ENCODE assay signal across 24 cellular contexts in genomic region chrX:67651437-67652142, GRCh38.
A peak's percentile ranks its signal among the peaks of the same experiment; 100 is the strongest.
DNase-seq lines count a peak whose midpoint lies in the region; ATAC-seq, FAIRE-seq and TF ChIP-seq lines count a peak whose summit lies in the region.
"Had no signal": no experiment of that assay in that cellular context is flagged by ENCODE, and none has a peak within 500 bp of the region (broad histone marks: within the 10 kb centered on the region; RNA-seq: fewer than 3 reads in every experiment).

No MANE protein-coding gene starts in this region.

- H3K27ac Mint-ChIP-seq in astrocyte (ENCODE audit: unreplicated experiment) (no peak overlapping the region), GM23338 (no peak overlapping the region)
- H3K27ac Mint-ChIP-seq: CD4-positive, CD25-positive, alpha-beta regulatory T cell; T-helper 1 cell treated with Interleukin-12 subunit alpha and Interleukin-12 subunit beta and Interleukin-4 antibody, amounts not matched to agents 30 μg/mL and 1 μg/mL, for 36 hours had no signal

- H4K20me1 ChIP-seq in astrocyte (ENCODE audit: insufficient read depth, low read length) = no peaks in the 10 kb centered on the region
- H4K20me1 ChIP-seq in HepG2 (ENCODE audit: insufficient read depth, low read length) = no peaks in the 10 kb centered on the region
- no peaks in the 10 kb centered on the region for H4K20me1 ChIP-seq in GM23338 (replicated peaks; ENCODE audit: insufficient read depth)
- H4K20me1 ChIP-seq: BLaER1 had no signal

- H3K9me3 ChIP-seq in astrocyte (ENCODE audit: insufficient read depth, low read depth, low read length) (no peaks in the 10 kb centered on the region), HepG2 (ENCODE audit: low read length) (peaks cover 37% of the 10 kb centered on the region)

- peak; percentile 52 for ATAC-seq in GM18870 (IDR thresholded peaks at IDR 0.05; ENCODE audit: unreplicated experiment)
- peak; percentile 47 for ATAC-seq in HG03354 (IDR thresholded peaks at IDR 0.05; ENCODE audit: poor library complexity, severe bottlenecking, unreplicated experiment)
- no peak for ATAC-seq in HepG2
- ATAC-seq in GM23338 = no peak

- H3K9me2 ChIP-seq in GM23338 (ENCODE audit: insufficient read depth) = no peaks in the 10 kb centered on the region

- in situ Hi-C loops in HepG2 (cut with HindIII; ENCODE audit: extremely low pct_ligation_motif_present, low pct_unique_long_range_greater_than_20kb) = no loop called here

- H3K4me1 Mint-ChIP-seq in astrocyte (ENCODE audit: low read depth, unreplicated experiment) = peaks cover 11% of the 10 kb centered on the region
- H3K4me1 Mint-ChIP-seq in GM23338 = peaks cover 12% of the 10 kb centered on the region; the same call in 2 of the 3 replicates
- H3K4me1 Mint-ChIP-seq: CD4-positive, CD25-positive, alpha-beta regulatory T cell had no signal

- H3K4me1 ChIP-seq in astrocyte (ENCODE audit: insufficient read depth, low read length) = no peaks in the 10 kb centered on the region
- no peaks in the 10 kb centered on the region for H3K4me1 ChIP-seq in HepG2 (ENCODE audit: insufficient read depth, low read length)
- peaks cover 6% of the 10 kb centered on the region; the same call in 1 of the 2 replicates for H3K4me1 ChIP-seq in GM23338 (ENCODE audit: insufficient read depth)
- H3K4me1 ChIP-seq: BLaER1 had no signal

- TF ChIP-seq EP300 in HepG2 (IDR thresholded peaks at IDR 0.05; ENCODE audit: low read depth in 2 of 2, low read length in 2 of 2) (no peak), HepG2 (CRISPR knock-in tag; IDR thresholded peaks at IDR 0.05; ENCODE audit: borderline replicate concordance) (no peak)

- no peak overlapping the region for H2AFZ ChIP-seq in astrocyte (ENCODE audit: low read depth, low read length)
- H2AFZ ChIP-seq in HepG2 (ENCODE audit: low read length) = no peak overlapping the region
- no peak overlapping the region for H2AFZ ChIP-seq in GM23338

- H3K9ac ChIP-seq in astrocyte (ENCODE audit: low read length) (no peak overlapping the region), HepG2 (ENCODE audit: insufficient read depth, low read depth, low read length) (no peak overlapping the region)
- H3K9ac ChIP-seq: BLaER1, KMS-11 had no signal

- H3K4me2 ChIP-seq in astrocyte (ENCODE audit: low read length) (no peak overlapping the region), HepG2 (ENCODE audit: low read depth, low read length) (no peak overlapping the region), GM23338 (no peak overlapping the region)
- H3K4me2 ChIP-seq: BLaER1, KMS-11 had no signal

- H3K27me3 Mint-ChIP-seq in astrocyte (ENCODE audit: low read depth, unreplicated experiment) (no peaks in the 10 kb centered on the region), GM23338 (ENCODE audit: insufficient read depth, low read depth, poor library complexity) (no peaks in the 10 kb centered on the region)
- H3K27me3 Mint-ChIP-seq: CD4-positive, CD25-positive, alpha-beta regulatory T cell had no signal

- H3K27me3 ChIP-seq in astrocyte (ENCODE audit: insufficient read depth, low read length) (no peaks in the 10 kb centered on the region), HepG2 (ENCODE audit: control insufficient read depth in 1 of 2, insufficient read depth in 2 of 2, low read length in 2 of 2) (no peaks in the 10 kb centered on the region), GM23338 (ENCODE audit: insufficient read depth) (no peaks in the 10 kb centered on the region)
- H3K27me3 ChIP-seq: BLaER1 had no signal

- CTCF ChIA-PET in HepG2 (lab: Yijun Ruan, JAX; ENCODE audit: low intra/inter-chr PET ratio, low total read pairs) = no interaction called here

- no peak for TF ChIP-seq RAD21 in HepG2 (CRISPR knock-in tag; IDR thresholded peaks at IDR 0.05)

- no peaks in the 10 kb centered on the region for H3K36me3 ChIP-seq in astrocyte (ENCODE audit: insufficient read depth, low read length)
- H3K36me3 ChIP-seq in HepG2 (replicated peaks in 1 of 2; ENCODE audit: control insufficient read depth in 1 of 2, insufficient read depth in 2 of 2, low read length in 2 of 2) = no peaks in the 10 kb centered on the region
- H3K36me3 ChIP-seq in GM23338 (ENCODE audit: insufficient read depth) = no peaks in the 10 kb centered on the region

- no TSS peak for BruUV-seq in HepG2 (replicated peaks; lab: Mats Ljungman, UMichigan)

- H3K79me2 ChIP-seq in astrocyte (ENCODE audit: insufficient read depth, low read length) (no peaks in the 10 kb centered on the region), HepG2 (ENCODE audit: insufficient read depth, low read length) (no peaks in the 10 kb centered on the region), GM23338 (replicated peaks; ENCODE audit: insufficient read depth) (no peaks in the 10 kb centered on the region)

- H3K27ac ChIP-seq in 22Rv1 (peak overlapping the region; percentile 55), astrocyte (ENCODE audit: low read depth, low read length) (no peak overlapping the region), HepG2 (ENCODE audit: extremely low read length, insufficient read depth, low read length) (no peak overlapping the region), GM23338 (ENCODE audit: low read depth) (no peak overlapping the region)
- H3K27ac ChIP-seq: BLaER1, KMS-11, SK-N-MC had no signal

- H3F3A ChIP-seq in GM23338 (replicated peaks; ENCODE audit: low read depth) = no peaks in the 10 kb centered on the region

- H3K4me3 Mint-ChIP-seq in astrocyte (ENCODE audit: unreplicated experiment) (no peak overlapping the region), GM23338 (no peak overlapping the region)
- H3K4me3 Mint-ChIP-seq: CD4-positive, CD25-positive, alpha-beta regulatory T cell; T-helper 1 cell treated with Interleukin-12 subunit alpha and Interleukin-12 subunit beta and Interleukin-4 antibody, amounts not matched to agents 30 μg/mL and 1 μg/mL, for 36 hours had no signal

- TF ChIP-seq POLR2A in HepG2 (IDR thresholded peaks at IDR 0.05; ENCODE audit: insufficient read depth in 1 of 2, low read depth in 2 of 2, low read length in 2 of 2) = no peak

- POLR2A ChIA-PET in HepG2 (lab: Yijun Ruan, JAX) = no interaction called here

- DNase-seq in astrocyte (ENCODE audit: low read depth) = no peak
- no peak for DNase-seq in HepG2 (ENCODE audit: low spot score)
- DNase-seq in GM23338 (ENCODE audit: low spot score) = no peak
- DNase-seq in NK-92 treated with Interleukin-12 subunit alpha and Interleukin-12 subunit beta, amount 100 ng/mL, for 24 hours (lab: John Stamatoyannopoulos, UW) = no peak
- no peak for DNase-seq in globus pallidus (ENCODE audit: low spot score)
- DNase-seq: CD4-positive, CD25-positive, alpha-beta regulatory T cell; DMS53; IMR-90; NCI-H1092; NCI-H1417 treated with DMSO at 0.1 percent for 48 hours; NCI-H1694 treated with DMSO at 0.1 percent for 48 hours; NCI-H2081; NCI-H2227 treated with DMSO at 0.1 percent for 48 hours; NCI-H526 treated with DMSO at 0.1 percent for 48 hours; SIG-M5 had no signal

- FAIRE-seq in astrocyte (lab: Jason Lieb, UNC) (peak; percentile 59), HepG2 (lab: Jason Lieb, UNC) (no peak)
- FAIRE-seq: H54, RCC 7860 had no signal

- intact Hi-C loops in HepG2 (cut with micrococcal nuclease; ENCODE audit: unreplicated experiment) = no loop called here

- no peaks in the 10 kb centered on the region for H3K9me3 Mint-ChIP-seq in astrocyte (ENCODE audit: unreplicated experiment)
- H3K9me3 Mint-ChIP-seq in GM23338 = no peaks in the 10 kb centered on the region
- H3K9me3 Mint-ChIP-seq: T-helper 1 cell treated with Interleukin-12 subunit alpha and Interleukin-12 subunit beta and Interleukin-4 antibody, amounts not matched to agents 30 μg/mL and 1 μg/mL, for 36 hours had no signal

- TF ChIP-seq CTCF in 22Rv1 (IDR thresholded peaks at IDR 0.05) (no peak), astrocyte (IDR thresholded peaks at IDR 0.05; ENCODE audit: insufficient read depth, low read depth, low read length) (no peak), HepG2 (CRISPR knock-in tag; IDR thresholded peaks at IDR 0.05) (no peak), GM23338 (conservative IDR thresholded peaks at IDR 0.05; ENCODE audit: low read depth in 2 of 2) (no peak)

- H3K4me3 ChIP-seq in astrocyte (ENCODE audit: insufficient read depth, low read depth, low read length) (no peak overlapping the region), HepG2 (replicated peaks in 1 of 3; ENCODE audit: insufficient read depth in 1 of 3, low read depth in 2 of 3, low read length in 3 of 3) (no peak overlapping the region), GM23338 (no peak overlapping the region)
- H3K4me3 ChIP-seq: BLaER1, SK-N-MC had no signal

- H3K36me3 Mint-ChIP-seq in astrocyte (ENCODE audit: low read depth, unreplicated experiment) = no peaks in the 10 kb centered on the region
- H3K36me3 Mint-ChIP-seq in GM23338 (ENCODE audit: low read depth) = peaks cover 7% of the 10 kb centered on the region
- H3K36me3 Mint-ChIP-seq: CD4-positive, CD25-positive, alpha-beta regulatory T cell had no signal

- WGBS in HepG2 (ENCODE audit: low lambda C conversion rate) = 35% methylated on average over 4 of the region's 6 CpGs

TF ChIP-seq in HepG2, 621 proteins besides CTCF, POLR2A, EP300 and RAD21:
- TF ChIP-seq ZNF780A (CRISPR knock-in tag; IDR thresholded peaks at IDR 0.05) = no peak
- TF ChIP-seq, protein P1, sequence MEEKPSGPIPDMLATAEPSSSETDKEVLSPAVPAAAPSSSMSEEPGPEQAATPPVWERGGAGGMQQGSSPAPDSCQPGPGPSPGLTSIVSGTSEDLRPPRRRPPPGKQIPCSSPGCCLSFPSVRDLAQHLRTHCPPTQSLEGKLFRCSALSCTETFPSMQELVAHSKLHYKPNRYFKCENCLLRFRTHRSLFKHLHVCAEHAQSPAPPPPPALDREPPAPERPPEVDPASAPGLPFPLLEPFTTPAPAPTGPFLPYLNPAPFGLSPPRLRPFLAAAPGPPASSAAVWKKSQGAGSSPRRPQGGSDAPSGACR (CRISPR knock-in tag; IDR thresholded peaks at IDR 0.05) = no peak
- no peak for TF ChIP-seq ZNF121 (CRISPR knock-in tag; IDR thresholded peaks at IDR 0.05)
- no peak for TF ChIP-seq RFXANK (CRISPR knock-in tag; IDR thresholded peaks at IDR 0.05)
- TF ChIP-seq EEA1 (CRISPR knock-in tag; IDR thresholded peaks at IDR 0.05; ENCODE audit: borderline replicate concordance) = no peak

TF ChIP-seq in GM23338, 12 proteins besides CTCF, POLR2A, EP300 and RAD21 (continues in another document):
- TF ChIP-seq POLR2AphosphoS5 (IDR thresholded peaks at IDR 0.05; ENCODE audit: low read depth) = no peak
- TF ChIP-seq ETS1 (IDR thresholded peaks at IDR 0.05) = no peak
- no peak for TF ChIP-seq NANOG (IDR thresholded peaks at IDR 0.05; ENCODE audit: borderline replicate concordance)
- TF ChIP-seq CREB1 (CRISPR knock-in tag; IDR thresholded peaks at IDR 0.05; ENCODE audit: low read depth) = no peak
- no peak for TF ChIP-seq ZNF331 (CRISPR knock-in tag; IDR thresholded peaks at IDR 0.05; ENCODE audit: low read depth)
- no peak for TF ChIP-seq ZNF114 (CRISPR knock-in tag; IDR thresholded peaks at IDR 0.05)

Comparison
In these comparisons a context has a peak if more than half of its experiments do, and no peak if none do; other contexts are left out.
1. ATAC-seq: peak in GM18870 (single experiment) and HG03354 (single experiment); none in HepG2 (single experiment) and GM23338 (single experiment).